ENCODE assay signal across 32 cellular contexts in genomic region chr9:128493424-128493823, GRCh38.
"Had no signal": no experiment of that assay in that cellular context is flagged by ENCODE, and none has a peak within 500 bp of the region (broad histone marks: within the 10 kb centered on the region; RNA-seq: fewer than 3 reads in every experiment).

No MANE protein-coding gene starts in this region.

- H3K27me3 ChIP-seq: ascending aorta, cardiac muscle cell, colonic mucosa, gastroesophageal sphincter, neutrophil, right lobe of liver, upper lobe of right lung had no signal

- DNase-seq: activated CD4-positive, alpha-beta memory T cell treated with anti-CD3 and anti-CD28 coated beads for 36 hours; activated CD4-positive, alpha-beta T cell treated with anti-CD3 and anti-CD28 coated beads, Interleukin-2, amount 10 ng/mL, durations not matched to agents 24 days and 14 days; activated CD8-positive, alpha-beta memory T cell treated with anti-CD3 and anti-CD28 coated beads, Interleukin-2, amount 50 U/mL, for 4 hours; activated gamma-delta T cell; activated naive CD4-positive, alpha-beta T cell treated with anti-CD3 and anti-CD28 coated beads, Interleukin-2, amount 10 ng/mL, durations not matched to agents 7 days and 5 days; activated naive CD8-positive, alpha-beta T cell treated with anti-CD3 and anti-CD28 coated beads, Interleukin-2, amount 10 ng/mL, durations not matched to agents 7 days and 5 days; activated T-cell treated with anti-CD3 and anti-CD28 coated beads, Interleukin-2, amount 50 U/mL, for 1 hour; cerebellar nuclear complex; colonic mucosa; effector CD8-positive, alpha-beta T cell; head of caudate nucleus; hippocampal formation; left cardiac atrium; left ventricle myocardium superior; mammary epithelial cell; nephron progenitor cell; right lobe of liver; stimulated activated CD4-positive, alpha-beta T cell treated with anti-CD3 and anti-CD28 coated beads, Interleukin-12 subunit alpha, Interleukin-12 subunit beta, amount 100 ng/mL, for 4 hours; stimulated activated CD4-positive, alpha-beta T cell treated with anti-CD3 and anti-CD28 coated beads, Interleukin-4, amount 100 ng/mL, for 1 hour had no signal

- H3K27ac ChIP-seq: ascending aorta, cardiac muscle cell, colonic mucosa, upper lobe of right lung had no signal

- H3K27me3 Mint-ChIP-seq: activated CD4-positive, alpha-beta memory T cell treated with anti-CD3 and anti-CD28 coated beads for 36 hours; activated CD4-positive, alpha-beta T cell treated with anti-CD3 and anti-CD28 coated beads, Interleukin-2, amount 10 ng/mL, durations not matched to agents 24 days and 14 days; activated naive CD4-positive, alpha-beta T cell treated with anti-CD3 and anti-CD28 coated beads, Interleukin-2, amount 10 ng/mL, durations not matched to agents 7 days and 5 days; activated naive CD8-positive, alpha-beta T cell treated with anti-CD3 and anti-CD28 coated beads, Interleukin-2, amount 10 ng/mL, durations not matched to agents 7 days and 5 days; brain; stimulated activated naive CD8-positive, alpha-beta T cell treated with anti-CD3 and anti-CD28 coated beads, Interleukin-15, Interleukin-2, amounts not matched to agents 100 ng/mL and 50 ng/mL, for 24 hours had no signal

- H3K27ac Mint-ChIP-seq: activated CD4-positive, alpha-beta memory T cell treated with anti-CD3 and anti-CD28 coated beads for 36 hours; activated CD4-positive, alpha-beta T cell treated with anti-CD3 and anti-CD28 coated beads, Interleukin-2, amount 10 ng/mL, durations not matched to agents 24 days and 14 days; activated naive CD4-positive, alpha-beta T cell treated with anti-CD3 and anti-CD28 coated beads, Interleukin-2, amount 10 ng/mL, durations not matched to agents 7 days and 5 days; activated naive CD8-positive, alpha-beta T cell treated with anti-CD3 and anti-CD28 coated beads, Interleukin-2, amount 10 ng/mL, durations not matched to agents 7 days and 5 days; activated T-helper 1 cell treated with anti-CD3 and anti-CD28 coated beads, Interleukin-12 subunit alpha, Interleukin-12 subunit beta, Interleukin-2, Interleukin-4 antibody, amounts not matched to agents 30 ng/mL and 10 ng/mL and 1 ng/mL, durations not matched to agents 14 hours and 24 hours and 36 hours; nephron progenitor cell; stimulated activated effector memory CD8-positive, alpha-beta T cell treated with anti-CD3 and anti-CD28 coated beads, Interleukin-12 subunit alpha, Interleukin-12 subunit beta, amount 100 ng/mL, for 72 hours; stimulated activated naive CD8-positive, alpha-beta T cell treated with anti-CD3 and anti-CD28 coated beads, Interleukin-15, Interleukin-2, amounts not matched to agents 100 ng/mL and 50 ng/mL, for 24 hours; T-helper 2 cell treated with Interferon-gamma antibody and Interleukin-4, amounts not matched to agents 5 μg/mL and 100 μg/mL, for 36 hours had no signal

- ATAC-seq: stimulated activated effector memory CD8-positive, alpha-beta T cell treated with anti-CD3 and anti-CD28 coated beads, Interleukin-12 subunit alpha, Interleukin-12 subunit beta, amount 100 ng/mL, for 72 hours had no signal

- H3K36me3 ChIP-seq: colonic mucosa had no signal

- FAIRE-seq: endometrium, keratinocyte had no signal

- H3K9me3 ChIP-seq: ascending aorta, colonic mucosa, gastroesophageal sphincter, neutrophil, right lobe of liver, upper lobe of right lung had no signal

- H3K4me3 ChIP-seq: ascending aorta, cardiac muscle cell, colonic mucosa, gastroesophageal sphincter, right lobe of liver, skin epidermis, upper lobe of right lung had no signal

- H3K4me3 Mint-ChIP-seq: activated CD4-positive, alpha-beta memory T cell treated with anti-CD3 and anti-CD28 coated beads for 36 hours; activated CD4-positive, alpha-beta T cell treated with anti-CD3 and anti-CD28 coated beads, Interleukin-2, amount 10 ng/mL, durations not matched to agents 24 days and 14 days; activated naive CD4-positive, alpha-beta T cell treated with anti-CD3 and anti-CD28 coated beads, Interleukin-2, amount 10 ng/mL, durations not matched to agents 7 days and 5 days; activated naive CD8-positive, alpha-beta T cell treated with anti-CD3 and anti-CD28 coated beads, Interleukin-2, amount 10 ng/mL, durations not matched to agents 7 days and 5 days; activated T-helper 1 cell treated with anti-CD3 and anti-CD28 coated beads, Interleukin-12 subunit alpha, Interleukin-12 subunit beta, Interleukin-2, Interleukin-4 antibody, amounts not matched to agents 30 ng/mL and 10 ng/mL and 1 ng/mL, durations not matched to agents 14 hours and 24 hours and 36 hours; brain; nephron progenitor cell; stimulated activated effector memory CD8-positive, alpha-beta T cell treated with anti-CD3 and anti-CD28 coated beads, Interleukin-12 subunit alpha, Interleukin-12 subunit beta, amount 100 ng/mL, for 72 hours; stimulated activated naive CD8-positive, alpha-beta T cell treated with anti-CD3 and anti-CD28 coated beads, Interleukin-15, Interleukin-2, amounts not matched to agents 100 ng/mL and 50 ng/mL, for 24 hours; T-helper 2 cell treated with Interferon-gamma antibody and Interleukin-4, amounts not matched to agents 5 μg/mL and 100 μg/mL, for 36 hours had no signal

- H3K4me1 ChIP-seq: ascending aorta, colonic mucosa had no signal

- H3K4me1 Mint-ChIP-seq: nephron progenitor cell; stimulated activated effector memory CD8-positive, alpha-beta T cell treated with anti-CD3 and anti-CD28 coated beads, Interleukin-12 subunit alpha, Interleukin-12 subunit beta, amount 100 ng/mL, for 72 hours had no signal
